23 cellular contexts compared by ENCODE assay signal in the genomic region with DNA sequence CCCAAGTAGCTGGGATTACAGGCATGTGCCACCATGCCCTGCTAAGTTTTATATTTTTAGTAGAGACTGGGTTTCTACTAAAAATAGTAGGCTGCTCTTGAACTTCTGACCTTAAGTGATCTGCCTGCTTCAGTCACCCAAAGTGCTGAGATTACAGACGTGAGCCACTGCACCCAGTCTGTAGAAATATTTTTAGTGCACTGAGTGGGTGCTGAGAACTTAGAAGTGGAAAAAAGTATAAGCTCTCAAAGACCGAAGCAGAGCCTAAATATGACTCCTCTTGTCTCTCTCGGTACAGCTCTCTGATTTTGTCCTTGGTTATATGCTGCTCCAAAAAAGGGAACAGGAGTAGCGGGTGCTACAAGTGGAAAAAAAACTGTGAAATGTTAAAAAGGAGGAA.
DNase-seq lines count a peak whose midpoint lies in the region; ATAC-seq and TF ChIP-seq lines count a peak whose summit lies in the region.
"Had no signal": no experiment of that assay in that cellular context is flagged by ENCODE, and none has a peak within 500 bp of the region (broad histone marks: within the 10 kb centered on the region; RNA-seq: fewer than 3 reads in every experiment).

No MANE protein-coding gene starts in this region.

- WGBS in right cardiac atrium = 47% methylated on average over 4 of the region's 4 CpGs

- peaks cover 22% of the 10 kb centered on the region for H3K4me1 ChIP-seq in cardiac muscle cell (ENCODE audit: low read depth)
- H3K4me1 ChIP-seq in right cardiac atrium (ENCODE audit: control insufficient read depth, insufficient read depth, low read length) = no peaks in the 10 kb centered on the region
- H3K4me1 ChIP-seq: SJSA1 had no signal

- ATAC-seq in right cardiac atrium = no peak
- ATAC-seq in GM21360 (IDR thresholded peaks at IDR 0.05; ENCODE audit: unreplicated experiment) = no peak
- ATAC-seq: HepG2, K562, Panc1 had no signal

- no peaks in the 10 kb centered on the region for H3K36me3 ChIP-seq in cardiac muscle cell
- H3K36me3 ChIP-seq: SJSA1 had no signal

- no peak for TF ChIP-seq CTCF in cardiac muscle cell (IDR thresholded peaks at IDR 0.05; ENCODE audit: low read depth, low read length)

- intact Hi-C loops in right cardiac atrium (cut with DNase I) = loop anchor here in 1 of 4 donors (10.0 kb wide), 1 partner anchor 55 kb away; no protein-coding TSS in a partner anchor

- H3K27ac ChIP-seq in cardiac muscle cell = peak overlapping the region; percentile 69
- H3K27ac ChIP-seq in right cardiac atrium (ENCODE audit: low read length) = no peak overlapping the region
- H3K27ac ChIP-seq: HL-60, SJSA1 had no signal

- peak; percentile 49 for DNase-seq in NCI-H2196 (lab: John Stamatoyannopoulos, UW; ENCODE audit: unreplicated experiment)
- DNase-seq in NCI-H2196 treated with DMSO at 0.1 percent for 48 hours (lab: John Stamatoyannopoulos, UW; ENCODE audit: unreplicated experiment) = no peak
- peak in 1 of 2 donors; percentile 85 for DNase-seq in cardiac muscle cell (ENCODE audit: low read depth in 1 of 2, low spot score in 1 of 2)
- no peak for DNase-seq in right cardiac atrium
- peak; percentile 32 for DNase-seq in NCI-H774 (lab: John Stamatoyannopoulos, UW)
- no peak for DNase-seq in cerebellar cortex (ENCODE audit: low spot score)
- DNase-seq: CD4-positive, CD25-positive, alpha-beta regulatory T cell; COR-L47; GDM1; GOT3; HCEC 1CT; MM.1S; NCI-H1092; NCI-H1436 treated with DMSO at 0.1 percent for 48 hours; NCI-H2171; NCI-H524 treated with DMSO at 0.1 percent for 48 hours; T-helper 1 cell had no signal

- H3K4me3 ChIP-seq in cardiac muscle cell = no peak overlapping the region
- H3K4me3 ChIP-seq in right cardiac atrium (ENCODE audit: low read length) = no peak overlapping the region
- H3K4me3 ChIP-seq: K562, SJSA1 had no signal

- H3K9me3 ChIP-seq in cardiac muscle cell (ENCODE audit: low read depth) = no peaks in the 10 kb centered on the region
- no peaks in the 10 kb centered on the region for H3K9me3 ChIP-seq in right cardiac atrium (ENCODE audit: control insufficient read depth, low read length)
- H3K9me3 ChIP-seq: SJSA1 had no signal

- no peaks in the 10 kb centered on the region for H3K27me3 ChIP-seq in cardiac muscle cell
- H3K27me3 ChIP-seq in right cardiac atrium (ENCODE audit: control insufficient read depth, insufficient read depth) = no peaks in the 10 kb centered on the region
- H3K27me3 ChIP-seq: SJSA1 had no signal

Comparison
In these comparisons a context has a peak if more than half of its experiments do, and no peak if none do; other contexts are left out.
1. DNase-seq: peak in NCI-H2196 (single experiment) and NCI-H774 (single experiment); none in NCI-H2196 treated with DMSO at 0.1 percent for 48 hours (single experiment), right cardiac atrium (0 of 3) and cerebellar cortex (single experiment).